Comparison of ENCODE assay signal across 8 cellular contexts in the genomic region with DNA sequence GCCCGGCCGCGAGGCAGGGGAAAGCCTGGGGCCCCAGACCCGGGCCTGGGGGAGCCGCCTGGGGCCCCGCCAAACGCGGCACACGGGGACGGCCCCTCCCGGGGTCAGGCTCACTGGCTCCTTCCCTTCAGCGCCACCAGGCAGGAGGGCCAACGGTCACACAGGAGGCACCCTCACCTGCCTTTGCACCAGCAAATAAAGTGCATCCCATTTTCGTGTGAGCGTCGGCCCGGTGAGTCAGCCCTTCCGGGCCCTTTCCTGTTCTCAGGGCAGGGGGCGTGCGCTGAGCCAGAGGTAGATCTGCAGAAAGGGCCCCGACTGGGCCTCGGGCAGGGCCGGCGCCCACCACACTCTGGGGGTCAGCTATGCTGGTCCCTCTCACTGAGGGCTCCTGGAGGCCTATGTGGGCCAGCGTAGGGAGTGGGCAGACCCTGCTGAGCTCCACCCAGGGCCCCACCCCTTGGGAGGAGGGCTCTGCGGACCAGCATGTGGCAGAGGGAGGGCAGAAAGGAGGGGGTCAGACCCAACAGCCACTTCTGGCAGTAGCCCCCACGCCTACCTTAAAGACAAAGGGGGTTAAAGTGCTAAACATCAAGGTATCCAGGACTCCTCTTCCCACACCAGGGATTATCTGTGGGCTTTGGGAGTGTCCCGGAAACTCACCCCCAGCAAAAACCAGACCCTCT. TPM values are rescaled to one million over a fixed set of nuclear protein-coding genes. Genes with fewer than 3 reads are reported as not detected.
DNase-seq lines count a peak whose midpoint lies in the region; ATAC-seq, FAIRE-seq and TF ChIP-seq lines count a peak whose summit lies in the region.

No MANE protein-coding gene starts in this region.

- DNase-seq in ELF-1 (ENCODE audit: low read depth, low spot score) (peak; percentile 92), NCI-H748 (lab: John Stamatoyannopoulos, UW; ENCODE audit: unreplicated experiment) (peak; percentile 89), endothelial cell of umbilical vein (ENCODE audit: low read depth, low spot score) (peak; percentile 69), midbrain (lab: John Stamatoyannopoulos, UW) (peak; percentile 49)
- peak; percentile 74 for DNase-seq in activated CD8-positive, alpha-beta memory T cell treated with anti-CD3 and anti-CD28 coated beads, Interleukin-2, amount 50 U/mL, for 4 hours
- peak; percentile 78 for DNase-seq in stimulated activated naive CD4-positive, alpha-beta T cell treated with Interleukin-2 at 50 U/mL for 16 hours (lab: John Stamatoyannopoulos, UW)

- intact Hi-C loops in endothelial cell of umbilical vein (cut with micrococcal nuclease): loop anchor here (1.0 to 5.0 kb wide), 3 partner anchors 100 to 419 kb away; a partner anchor contains a TSS

- no peak overlapping the region for H2AFZ ChIP-seq in endothelial cell of umbilical vein (ENCODE audit: low read depth, low read length)

- dilution Hi-C loops in endothelial cell of umbilical vein (cut with MboI; ENCODE audit: extremely low pct_ligation_motif_present, low sequenced_read_pairs): no loop called here

- BruUV-seq in endothelial cell of umbilical vein (replicated peaks; lab: Mats Ljungman, UMichigan): TSS peak; percentile 13

- H3K79me2 ChIP-seq in endothelial cell of umbilical vein (ENCODE audit: control insufficient read depth, insufficient read depth, low read length): peaks cover 32% of the 10 kb centered on the region

- POLR2A ChIA-PET in endothelial cell of umbilical vein (lab: Charles Lee): no interaction called here

- H3K4me3 ChIP-seq in endothelial cell of umbilical vein (replicated peaks in 1 of 3; ENCODE audit: insufficient read depth in 1 of 3, low read depth in 1 of 3, low read length in 3 of 3): peak overlapping the region; percentile 16 to 38 (median 36)

- H3K27ac ChIP-seq in endothelial cell of umbilical vein (ENCODE audit: insufficient read depth, low read depth, low read length): peak overlapping the region; percentile 42

- peak overlapping the region; percentile 21 for H3K4me2 ChIP-seq in endothelial cell of umbilical vein (ENCODE audit: insufficient read depth, low read length)

- H3K4me1 ChIP-seq in endothelial cell of umbilical vein (ENCODE audit: control insufficient read depth, extremely low read depth, insufficient read depth, low read length): peaks cover 10% of the 10 kb centered on the region

- H3K9me1 ChIP-seq in endothelial cell of umbilical vein (replicated peaks; ENCODE audit: control insufficient read depth, extremely low read depth, insufficient read depth, low read length): no peaks in the 10 kb centered on the region

- no peaks in the 10 kb centered on the region for H4K20me1 ChIP-seq in endothelial cell of umbilical vein (replicated peaks; ENCODE audit: control insufficient read depth, extremely low read depth, insufficient read depth, low read length)

- no peaks in the 10 kb centered on the region for H3K27me3 ChIP-seq in endothelial cell of umbilical vein (ENCODE audit: control insufficient read depth in 2 of 2, insufficient read depth in 2 of 2, low read length in 2 of 2)

- no peak for TF ChIP-seq CTCF in endothelial cell of umbilical vein (IDR thresholded peaks at IDR 0.05; ENCODE audit: extremely low read depth in 1 of 2, insufficient read depth in 1 of 2, low read depth in 1 of 2, low read length in 2 of 2)

- H3K9me3 ChIP-seq in endothelial cell of umbilical vein (replicated peaks; ENCODE audit: control insufficient read depth, insufficient read depth, low read length): no peaks in the 10 kb centered on the region

- TF ChIP-seq POLR2A in endothelial cell of umbilical vein (IDR thresholded peaks at IDR 0.05; ENCODE audit: low read depth, low read length): peak; percentile 54

- peak; percentile 23 for ATAC-seq in HG03039 (IDR thresholded peaks at IDR 0.05; ENCODE audit: unreplicated experiment)
- no peak for ATAC-seq in GM18873 (IDR thresholded peaks at IDR 0.05; ENCODE audit: low FRiP score, unreplicated experiment)

- peaks cover 3 to 20% of the 10 kb centered on the region in 2 experiments for H3K36me3 ChIP-seq in endothelial cell of umbilical vein (ENCODE audit: control insufficient read depth in 2 of 2, extremely low read depth in 1 of 2, insufficient read depth in 2 of 2, low read length in 2 of 2)

- peak; percentile 83 for FAIRE-seq in endothelial cell of umbilical vein (lab: Jason Lieb, UNC)

- CTCF ChIA-PET in endothelial cell of umbilical vein (lab: Charles Lee): interaction anchor here (0.5 to 1.7 kb wide), 4 partner anchors 11 to 329 kb away, joined by 3 to 9 read pairs (median 5); no protein-coding TSS in a partner anchor

- H3K9ac ChIP-seq in endothelial cell of umbilical vein (replicated peaks; ENCODE audit: extremely low read depth, insufficient read depth, low read length): peak overlapping the region; percentile 19

TF ChIP-seq in endothelial cell of umbilical vein, 7 proteins besides CTCF, POLR2A, EP300 and RAD21:
- TF ChIP-seq, protein P1, sequence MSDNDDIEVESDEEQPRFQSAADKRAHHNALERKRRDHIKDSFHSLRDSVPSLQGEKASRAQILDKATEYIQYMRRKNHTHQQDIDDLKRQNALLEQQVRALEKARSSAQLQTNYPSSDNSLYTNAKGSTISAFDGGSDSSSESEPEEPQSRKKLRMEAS (IDR thresholded peaks at IDR 0.05; ENCODE audit: insufficient read depth, insufficient read length): no peak
- TF ChIP-seq JUN (IDR thresholded peaks at IDR 0.05; ENCODE audit: borderline replicate concordance, insufficient read depth, insufficient read length, low read depth) (no peak), GATA2 (IDR thresholded peaks at IDR 0.05; ENCODE audit: insufficient read depth, insufficient read length, low read depth, low read length) (no peak), MYC (IDR thresholded peaks at IDR 0.05; ENCODE audit: low read depth, low read length) (no peak), POLR2AphosphoS5 (IDR thresholded peaks at IDR 0.05; ENCODE audit: insufficient read depth, low read depth, low read length) (peak; percentile 45), FOS (IDR thresholded peaks at IDR 0.05; ENCODE audit: borderline replicate concordance, insufficient read depth, low read length) (peak; percentile 77)

RNA-seq across cellular contexts. Expression of a gene that starts 0.9 kb away (rescaled TPM):
- 51.1 TPM in 2 replicates for total RNA-seq in endothelial cell of umbilical vein
- polyA plus RNA-seq in endothelial cell of umbilical vein: 78.8 and 113 TPM in 2 replicates
- polyA plus RNA-seq in endothelial cell of umbilical vein (2011; cell fraction: cytosol; rRNA removed): 47.3 and 58.0 TPM in 2 replicates
- polyA plus RNA-seq in endothelial cell of umbilical vein (2011; cell fraction: nucleus; rRNA removed): 131 and 167 TPM in 2 replicates
- 27.4 and 36.1 TPM in 2 replicates for polyA plus RNA-seq in endothelial cell of umbilical vein (2012)
- 38.5 and 50.7 TPM in 2 replicates for polyA minus RNA-seq in endothelial cell of umbilical vein
- 28.2 TPM for polyA minus RNA-seq in endothelial cell of umbilical vein (2011; cell fraction: cytosol; rRNA and poly(A)+ RNA removed)
- polyA minus RNA-seq in endothelial cell of umbilical vein (2011; cell fraction: nucleus; rRNA and poly(A)+ RNA removed): 42.7 and 46.8 TPM in 2 replicates

RNA-seq across cellular contexts. Expression of a gene that starts 12.6 kb away (rescaled TPM):
- 25.9 and 30.0 TPM in 2 replicates for total RNA-seq in endothelial cell of umbilical vein
- polyA plus RNA-seq in endothelial cell of umbilical vein: 8.7 and 10.0 TPM in 2 replicates
- polyA plus RNA-seq in endothelial cell of umbilical vein (2011; cell fraction: cytosol; rRNA removed): 8.2 and 10.6 TPM in 2 replicates
- polyA plus RNA-seq in endothelial cell of umbilical vein (2011; cell fraction: nucleus; rRNA removed): 32.4 and 36.0 TPM in 2 replicates
- polyA plus RNA-seq in endothelial cell of umbilical vein (2012): 14.1 and 17.3 TPM in 2 replicates
- polyA minus RNA-seq in endothelial cell of umbilical vein: 7.2 and 8.8 TPM in 2 replicates
- 4.8 TPM for polyA minus RNA-seq in endothelial cell of umbilical vein (2011; cell fraction: cytosol; rRNA and poly(A)+ RNA removed)
- polyA minus RNA-seq in endothelial cell of umbilical vein (2011; cell fraction: nucleus; rRNA and poly(A)+ RNA removed): 6.7 and 10.1 TPM in 2 replicates

RNA-seq across cellular contexts. Expression of a gene that starts 22.3 kb away (rescaled TPM):
- total RNA-seq in endothelial cell of umbilical vein: 4.7 and 5.7 TPM in 2 replicates
- 5.3 and 6.9 TPM in 2 replicates for polyA plus RNA-seq in endothelial cell of umbilical vein
- 2.8 and 4.4 TPM in 2 replicates for polyA plus RNA-seq in endothelial cell of umbilical vein (2011; cell fraction: cytosol; rRNA removed)
- polyA plus RNA-seq in endothelial cell of umbilical vein (2011; cell fraction: nucleus; rRNA removed): 9.4 and 14.5 TPM in 2 replicates
- 4.0 and 6.1 TPM in 2 replicates for polyA plus RNA-seq in endothelial cell of umbilical vein (2012)
- 1.1 and 3.2 TPM in 2 replicates for polyA minus RNA-seq in endothelial cell of umbilical vein
- 4.7 TPM for polyA minus RNA-seq in endothelial cell of umbilical vein (2011; cell fraction: cytosol; rRNA and poly(A)+ RNA removed)
- polyA minus RNA-seq in endothelial cell of umbilical vein (2011; cell fraction: nucleus; rRNA and poly(A)+ RNA removed): 1.8 and 2.5 TPM in 2 replicates

RNA-seq across cellular contexts. Expression of a gene that starts 23.8 kb away (rescaled TPM):
- 64.2 and 67.4 TPM in 2 replicates for total RNA-seq in endothelial cell of umbilical vein
- polyA plus RNA-seq in endothelial cell of umbilical vein: 27.1 and 35.3 TPM in 2 replicates
- polyA plus RNA-seq in endothelial cell of umbilical vein (2011; cell fraction: cytosol; rRNA removed): 47.9 and 49.4 TPM in 2 replicates
- 53.5 and 53.7 TPM in 2 replicates for polyA plus RNA-seq in endothelial cell of umbilical vein (2011; cell fraction: nucleus; rRNA removed)
- 54.7 and 59.8 TPM in 2 replicates for polyA plus RNA-seq in endothelial cell of umbilical vein (2012)
- polyA minus RNA-seq in endothelial cell of umbilical vein: 54.7 and 61.4 TPM in 2 replicates
- polyA minus RNA-seq in endothelial cell of umbilical vein (2011; cell fraction: cytosol; rRNA and poly(A)+ RNA removed): 34.2 TPM
- 20.4 and 23.1 TPM in 2 replicates for polyA minus RNA-seq in endothelial cell of umbilical vein (2011; cell fraction: nucleus; rRNA and poly(A)+ RNA removed)
